In genomic region chr2:101265893-101266499, GRCh38 we compare ENCODE assay signal across 1 cellular context.
TF ChIP-seq lines count a peak whose summit lies in the region.

No MANE protein-coding gene starts in this region.

TF ChIP-seq in WTC11, 78 proteins besides CTCF, POLR2A, EP300 and RAD21 (continued from another document):
- TF ChIP-seq HMGXB4 (CRISPR knock-in tag; IDR thresholded peaks at IDR 0.05), result no peak
- TF ChIP-seq ZNF317 (CRISPR knock-in tag; IDR thresholded peaks at IDR 0.05; ENCODE audit: borderline replicate concordance, low read depth), result no peak
- TF ChIP-seq ZNF416 (CRISPR knock-in tag; IDR thresholded peaks at IDR 0.05), result no peak
- TF ChIP-seq IRF1 (CRISPR knock-in tag; IDR thresholded peaks at IDR 0.05), result no peak
